Comparison of ENCODE assay signal across 16 cellular contexts in genomic region chrX:2897311-2897689, GRCh38. TPM values are rescaled to one million over a fixed set of nuclear protein-coding genes. Genes with fewer than 3 reads are reported as not detected.
DNase-seq lines count a peak whose midpoint lies in the region; ATAC-seq and TF ChIP-seq lines count a peak whose summit lies in the region.
"Had no signal": no experiment of that assay in that cellular context is flagged by ENCODE, and none has a peak within 500 bp of the region (broad histone marks: within the 10 kb centered on the region; RNA-seq: fewer than 3 reads in every experiment).

No MANE protein-coding gene starts in this region.

- no peak for DNase-seq in CD14-positive monocyte (ENCODE audit: low spot score)
- DNase-seq in RWPE1 (ENCODE audit: low spot score): no peak
- DNase-seq in left colon: peak in 1 of 2 donors; percentile 28
- DNase-seq in GOT3 (lab: John Stamatoyannopoulos, UW): no peak
- no peak for DNase-seq in coronary artery (ENCODE audit: low spot score)
- no peak for DNase-seq in T-helper 2 cell
- DNase-seq in NCI-H2171 treated with DMSO at 0.1 percent for 48 hours (lab: John Stamatoyannopoulos, UW): no peak
- DNase-seq: activated CD4-positive, CD25-positive, alpha-beta regulatory T cell; activated CD8-positive, alpha-beta memory T cell treated with anti-CD3 and anti-CD28 coated beads, Interleukin-2, amount 50 U/mL, for 4 hours; caudate nucleus; DND-41; MM.1S; NCI-H2029 treated with DMSO at 0.1 percent for 48 hours had no signal

- H3K4me3 Mint-ChIP-seq in CD14-positive monocyte: peak overlapping the region in 1 of 2 donors; percentile 48
- H3K4me3 Mint-ChIP-seq: activated naive CD8-positive, alpha-beta T cell had no signal

- peak overlapping the region; percentile 46 for H3K27ac ChIP-seq in RWPE1
- peak overlapping the region; percentile 49 for H3K27ac ChIP-seq in neutrophil
- no peak overlapping the region for H3K27ac ChIP-seq in coronary artery
- H3K27ac ChIP-seq: tibial nerve had no signal

- H3K9me3 Mint-ChIP-seq in CD14-positive monocyte: no peaks in the 10 kb centered on the region

- peaks cover 0 to 9% (median 0%) of the 10 kb centered on the region in 3 donors for H3K27me3 Mint-ChIP-seq in CD14-positive monocyte (ENCODE audit: low read depth in 3 of 3)
- H3K27me3 Mint-ChIP-seq: activated naive CD8-positive, alpha-beta T cell had no signal

- intact Hi-C loops in CD14-positive monocyte (cut with micrococcal nuclease): no loop called here
- intact Hi-C loops in left colon (cut with DNase I, micrococcal nuclease): no loop called here

- H3K9me3 ChIP-seq in neutrophil: no peaks in the 10 kb centered on the region
- H3K9me3 ChIP-seq: tibial nerve had no signal

- H3K27me3 ChIP-seq in neutrophil: no peaks in the 10 kb centered on the region

- H3K4me1 ChIP-seq in neutrophil (ENCODE audit: control insufficient read depth in 1 of 2, insufficient read depth in 1 of 2, low read depth in 1 of 2, low read length in 1 of 2): peaks cover 24% of the 10 kb centered on the region in 2 experiments
- H3K4me1 ChIP-seq: tibial nerve had no signal

- POLR2A ChIA-PET in RWPE1 (lab: Yijun Ruan, JAX; ENCODE audit: low non-redundant PET): no interaction called here

- no peaks in the 10 kb centered on the region for H3K36me3 Mint-ChIP-seq in CD14-positive monocyte
- H3K36me3 Mint-ChIP-seq: activated naive CD8-positive, alpha-beta T cell had no signal

- peaks cover 54% of the 10 kb centered on the region for H3K4me1 Mint-ChIP-seq in CD14-positive monocyte

- peak overlapping the region in 6 of 7 donors; percentile 60 to 85 (median 68) for H3K27ac Mint-ChIP-seq in CD14-positive monocyte
- H3K27ac Mint-ChIP-seq: activated naive CD8-positive, alpha-beta T cell had no signal

- CTCF ChIA-PET in RWPE1 (lab: Yijun Ruan, JAX): no interaction called here

- H3K4me3 ChIP-seq in neutrophil (ENCODE audit: low read depth in 1 of 2, low read length in 1 of 2) (no peak overlapping the region), coronary artery (no peak overlapping the region)
- H3K4me3 ChIP-seq: tibial nerve had no signal

- no peaks in the 10 kb centered on the region for H3K36me3 ChIP-seq in neutrophil
- H3K36me3 ChIP-seq: tibial nerve had no signal

- ATAC-seq in left colon: peak; percentile 1

- TF ChIP-seq CTCF in CD14-positive monocyte (IDR thresholded peaks at IDR 0.05) (no peak), RWPE1 (conservative IDR thresholded peaks at IDR 0.05; ENCODE audit: low read depth) (no peak), neutrophil (IDR thresholded peaks at IDR 0.05) (no peak), coronary artery (IDR thresholded peaks at IDR 0.05) (no peak)

RNA-seq across cellular contexts. Expression of gene ARSD, which starts 31.8 kb away (rescaled TPM):
- 10 to 100 TPM; 19.7 to 28.6 TPM for polyA plus RNA-seq in CD14-positive monocyte
- total RNA-seq in left colon: 100 to 1,000 TPM in 1 of 2 donors, 10 to 100 TPM in 1; 93.1 to 104 TPM

Comparison
In these comparisons a context has a peak if more than half of its experiments do, and no peak if none do; other contexts are left out.
1. H3K27ac ChIP-seq: peak in RWPE1 (single experiment) and neutrophil (single experiment); none in coronary artery (0 of 2).